In the genomic region with DNA sequence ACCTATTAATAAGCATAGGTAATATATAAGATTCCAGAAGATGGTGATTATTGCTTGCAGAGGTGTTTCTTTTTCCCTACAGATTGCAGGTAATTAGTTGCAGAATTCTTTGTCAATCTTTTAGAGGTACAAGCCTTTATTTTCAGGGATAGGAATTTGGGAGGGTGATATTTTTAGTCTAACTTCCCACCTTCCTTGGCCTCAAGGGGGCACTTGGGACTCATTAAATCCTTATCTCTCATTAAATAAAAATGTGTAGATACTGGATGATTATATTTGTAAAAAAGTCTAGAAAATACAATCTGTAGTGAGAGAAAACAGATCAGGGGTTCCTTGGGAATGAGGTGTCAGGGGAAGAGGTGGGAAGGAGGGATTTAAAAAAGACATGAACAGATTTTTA, we compare ENCODE assay signal across 20 cellular contexts.
DNase-seq lines count a peak whose midpoint lies in the region; ATAC-seq, FAIRE-seq and TF ChIP-seq lines count a peak whose summit lies in the region.
"Had no signal": no experiment of that assay in that cellular context is flagged by ENCODE, and none has a peak within 500 bp of the region (broad histone marks: within the 10 kb centered on the region; RNA-seq: fewer than 3 reads in every experiment).

No MANE protein-coding gene starts in this region.

- no peak overlapping the region for H2AFZ ChIP-seq in KMS-11 (ENCODE audit: low read depth)

- intact Hi-C loops in left lung (cut with DNase I), result no loop called here

- DNase-seq in D721Med (ENCODE audit: insufficient read length, low spot score) (no peak), astrocyte of the spinal cord (ENCODE audit: low read depth, low spot score) (peak; percentile 8), myocyte (ENCODE audit: low read depth) (peak; percentile 9), AML-193 (lab: John Stamatoyannopoulos, UW) (no peak), D341Med (ENCODE audit: low spot score) (no peak), left lung (no peak)
- DNase-seq: activated CD4-positive, alpha-beta T cell treated with anti-CD3 and anti-CD28 coated beads, Interleukin-2, amount 10 ng/mL, durations not matched to agents 24 days and 14 days; activated T-cell treated with anti-CD3 and anti-CD28 coated beads, Interleukin-2, amount 50 U/mL, for 1 hour; CD4-positive, CD25-positive, alpha-beta regulatory T cell; central memory CD4-positive, alpha-beta T cell; NCI-H774; SIG-M5; T-helper 9 cell; thyroid gland had no signal

- no peaks in the 10 kb centered on the region for H3K79me2 ChIP-seq in KMS-11 (ENCODE audit: insufficient read depth, low read depth)

- H3K9ac ChIP-seq in KMS-11, result no peak overlapping the region

- no peaks in the 10 kb centered on the region for H3K9me3 ChIP-seq in left lung
- H3K9me3 ChIP-seq: thyroid gland had no signal

- in situ Hi-C loops in astrocyte of the spinal cord (cut with HindIII; ENCODE audit: low sequenced_read_pairs), result no loop called here

- no peak for ATAC-seq in HG03097 (IDR thresholded peaks at IDR 0.05; ENCODE audit: low FRiP score, unreplicated experiment)
- ATAC-seq in left lung, result no peak
- ATAC-seq: activated naive CD4-positive, alpha-beta T cell treated with anti-CD3 and anti-CD28 coated beads, Interleukin-2, amount 50 U/mL, for 72 hours; GM12878; HepG2 had no signal

- peak; percentile 29 for TF ChIP-seq CTCF in D721Med (IDR thresholded peaks at IDR 0.05; ENCODE audit: insufficient read depth, missing control alignments)
- TF ChIP-seq CTCF in KMS-11 (conservative IDR thresholded peaks at IDR 0.05; ENCODE audit: low read depth, low read length), result 0 out of 2 replicates have a peak, but pooled peaks have one; percentile 23
- peak; percentile 50 for TF ChIP-seq CTCF in astrocyte of the spinal cord (IDR thresholded peaks at IDR 0.05; ENCODE audit: low read depth, low read length)
- TF ChIP-seq CTCF in left lung (IDR thresholded peaks at IDR 0.05), result no peak

- H3K4me3 ChIP-seq in KMS-11 (IDR thresholded peaks at IDR 0.05; ENCODE audit: insufficient read depth, low read depth, low read length), result no peak overlapping the region
- H3K4me3 ChIP-seq in astrocyte of the spinal cord (ENCODE audit: low read depth, low read length), result no peak overlapping the region
- no peak overlapping the region for H3K4me3 ChIP-seq in left lung
- H3K4me3 ChIP-seq: GM12878, thyroid gland had no signal

- no peak for FAIRE-seq in D721Med (lab: Jason Lieb, UNC)
- FAIRE-seq: endometrium, GM12878, HepG2 had no signal

- H3K27ac ChIP-seq in KMS-11 (no peak overlapping the region), left lung (no peak overlapping the region)
- H3K27ac ChIP-seq: thyroid gland had no signal

- H4K20me1 ChIP-seq in KMS-11 (ENCODE audit: insufficient read depth), result no peaks in the 10 kb centered on the region

- H3K27me3 ChIP-seq in KMS-11 (ENCODE audit: insufficient read depth, low read depth), result no peaks in the 10 kb centered on the region
- no peaks in the 10 kb centered on the region for H3K27me3 ChIP-seq in left lung
- H3K27me3 ChIP-seq: thyroid gland had no signal

- H3K4me2 ChIP-seq in KMS-11, result no peak overlapping the region

- H3K4me1 ChIP-seq in KMS-11 (ENCODE audit: low read depth, poor library complexity, severe bottlenecking) (no peaks in the 10 kb centered on the region), left lung (no peaks in the 10 kb centered on the region)
- H3K4me1 ChIP-seq: thyroid gland had no signal

- H3K36me3 ChIP-seq in KMS-11 (ENCODE audit: insufficient read depth), result no peaks in the 10 kb centered on the region
- no peaks in the 10 kb centered on the region for H3K36me3 ChIP-seq in left lung
- H3K36me3 ChIP-seq: thyroid gland had no signal

Comparison
In these comparisons a context has a peak if more than half of its experiments do, and no peak if none do; other contexts are left out.
1. DNase-seq: peak in astrocyte of the spinal cord (single experiment) and myocyte (single experiment); none in D721Med (single experiment), AML-193 (0 of 2), D341Med (single experiment) and left lung (0 of 2).
2. CTCF ChIP-seq: peak in D721Med (single experiment), KMS-11 (single experiment) and astrocyte of the spinal cord (single experiment); none in left lung (0 of 2).